1 cellular context compared by ENCODE assay signal in genomic region chr6:167338551-167339117, GRCh38.
TF ChIP-seq lines count a peak whose summit lies in the region.

No MANE protein-coding gene starts in this region.

TF ChIP-seq in H1, 55 proteins besides CTCF, POLR2A, EP300 and RAD21:
- no peak for TF ChIP-seq FOSL1 (IDR thresholded peaks at IDR 0.05; ENCODE audit: insufficient read depth, low read depth, low read length)
- 0 out of 2 replicates have a peak, but pooled peaks have one; percentile 33 for TF ChIP-seq MAX (IDR thresholded peaks at IDR 0.05)
TF ChIP-seq in H1: peak in this region for 1.
